In genomic region chr17:18411377-18411864, GRCh38 we compare ENCODE assay signal across 8 cellular contexts. TPM values are rescaled to one million over a fixed set of nuclear protein-coding genes. Genes with fewer than 3 reads are reported as not detected.
DNase-seq lines count a peak whose midpoint lies in the region; ATAC-seq and TF ChIP-seq lines count a peak whose summit lies in the region.
"Not testable (repeated sequence)": the region's sequence is repeated elsewhere in the genome, so short reads cannot be mapped to it uniquely, and the experiment has no call there.

No MANE protein-coding gene starts in this region.

- not testable (repeated sequence) for H3K27me3 Mint-ChIP-seq in CD14-positive monocyte (ENCODE audit: low read depth in 3 of 3); HFFc6 (ENCODE audit: insufficient read depth)

- H3K4me3 Mint-ChIP-seq in CD14-positive monocyte (peak overlapping the region; percentile 89 to 99), HFFc6 (peak overlapping the region; percentile 99)

- not testable (repeated sequence) for H3K27me3 ChIP-seq in hepatocyte

- not testable (repeated sequence) for H3K9me3 Mint-ChIP-seq in CD14-positive monocyte, HFFc6

- CTCF ChIA-PET in OCI-LY7 (lab: Charles Lee; ENCODE audit: unreplicated experiment) = not testable (repeated sequence)

- not testable (repeated sequence) for TF ChIP-seq CTCF in CD14-positive monocyte (IDR thresholded peaks at IDR 0.05); HFFc6 (IDR thresholded peaks at IDR 0.05); OCI-LY7 (conservative IDR thresholded peaks at IDR 0.05; ENCODE audit: low read length); choroid plexus epithelial cell (conservative IDR thresholded peaks at IDR 0.05; ENCODE audit: low read depth, low read length); hepatocyte (IDR thresholded peaks at IDR 0.05; ENCODE audit: poor library complexity); omental fat pad (IDR thresholded peaks at IDR 0.05)

- peak; percentile 77 for ATAC-seq in omental fat pad (ENCODE audit: low FRiP score)

- H2AFZ ChIP-seq in OCI-LY7 (ENCODE audit: low read length) (peak overlapping the region; percentile 64; the same call in 1 of the 2 replicates), hepatocyte (peak overlapping the region; percentile 92)

- POLR2A ChIA-PET in OCI-LY7 (lab: Charles Lee) = not testable (repeated sequence)

- intact Hi-C loops in CD14-positive monocyte (cut with micrococcal nuclease); OCI-LY7 (cut with micrococcal nuclease; ENCODE audit: unreplicated experiment): not testable (repeated sequence)

- H3K4me3 ChIP-seq in OCI-LY7 (ENCODE audit: low read depth, low read length, poor library complexity, severe bottlenecking) = peak overlapping the region; percentile 82
- peak overlapping the region; percentile 59 for H3K4me3 ChIP-seq in choroid plexus epithelial cell (ENCODE audit: low read depth, low read length)
- H3K4me3 ChIP-seq in hepatocyte = peak overlapping the region; percentile 85

- not testable (repeated sequence) for H3K36me3 ChIP-seq in OCI-LY7 (ENCODE audit: insufficient read depth, low read length); hepatocyte (replicated peaks; ENCODE audit: insufficient read depth, low read depth)

- H3K4me2 ChIP-seq in OCI-LY7 (ENCODE audit: low read length) (peak overlapping the region; percentile 64), hepatocyte (peak overlapping the region; percentile 67)

- H3K27ac ChIP-seq in OCI-LY7 (ENCODE audit: low read depth, low read length, poor library complexity, severe bottlenecking) (peak overlapping the region; percentile 79), hepatocyte (peak overlapping the region; percentile 93)

- H3K9me2 ChIP-seq in OCI-LY7 (ENCODE audit: insufficient read depth, low read length); hepatocyte (replicated peaks; ENCODE audit: insufficient read depth): not testable (repeated sequence)

- not testable (repeated sequence) for H3K79me2 ChIP-seq in OCI-LY7 (ENCODE audit: insufficient read depth, low read depth, low read length); hepatocyte

- peak overlapping the region in 5 of 7 donors; percentile 51 to 90 (median 81) for H3K27ac Mint-ChIP-seq in CD14-positive monocyte
- peak overlapping the region; percentile 95 for H3K27ac Mint-ChIP-seq in HFFc6

- not testable (repeated sequence) for H4K20me1 ChIP-seq in OCI-LY7 (ENCODE audit: insufficient read depth, low read length); hepatocyte (ENCODE audit: insufficient read depth, poor library complexity, severe bottlenecking)

- not testable (repeated sequence) for H3K36me3 Mint-ChIP-seq in CD14-positive monocyte; HFFc6 (ENCODE audit: low read depth)

- not testable (repeated sequence) for DNase-seq in CD14-positive monocyte (ENCODE audit: low spot score); omental fat pad (ENCODE audit: low spot score)
- DNase-seq in HFFc6 (peak; percentile 32), OCI-LY7 (ENCODE audit: low spot score) (peak; percentile 31), activated T-cell treated with anti-CD3 and anti-CD28 coated beads for 1 hour (ENCODE audit: low read depth) (peak; percentile 2), choroid plexus epithelial cell (ENCODE audit: low read depth) (peak; percentile 48), hepatocyte (ENCODE audit: low spot score) (peak; percentile 8)
- peak; percentile 52 for DNase-seq in stimulated activated CD8-positive, alpha-beta memory T cell treated with anti-CD3 and anti-CD28 coated beads, Interleukin-4, amount 100 ng/mL, for 48 hours

- peaks cover 20% of the 10 kb centered on the region for H3K4me1 Mint-ChIP-seq in CD14-positive monocyte
- H3K4me1 Mint-ChIP-seq in HFFc6 (ENCODE audit: low read depth) = peaks cover 24% of the 10 kb centered on the region

- TSS peak; percentile 65 for BruUV-seq in OCI-LY7 (replicated peaks; lab: Mats Ljungman, UMichigan)

- H3K9me3 ChIP-seq in OCI-LY7 (ENCODE audit: low read length); hepatocyte (ENCODE audit: low read depth): not testable (repeated sequence)

- whole genome bisulfite sequencing in hepatocyte (ENCODE audit: low lambda C conversion rate, missing lambda C conversion rate) = no CpG with 5 or more reads among the region's 25 CpGs

- H3K4me1 ChIP-seq in OCI-LY7 (ENCODE audit: insufficient read depth, low read length, poor library complexity, severe bottlenecking) = peaks cover 16% of the 10 kb centered on the region
- not testable (repeated sequence) for H3K4me1 ChIP-seq in hepatocyte (ENCODE audit: insufficient read depth)

RNA-seq across cellular contexts. Expression of gene EVPLL, which starts 33.8 kb away (rescaled TPM):
- not detected for polyA plus RNA-seq in CD14-positive monocyte
- total RNA-seq in HFFc6 (2021; fragmentation: NEBNext Ultra II Directional; extraction: Animal tissue kit (Norgen Biotek cat#: 25700)) = not detected
- total RNA-seq in OCI-LY7 (2014; rRNA removed; shearing (Covaris generic)) = not detected in 2 replicates
- 1.2 TPM in 1 of 2 replicates, not detected in the other for total RNA-seq in OCI-LY7 (2022)
- not detected in 2 replicates for total RNA-seq in hepatocyte
- 0.55 TPM in 1 of 2 replicates, not detected in the other for polyA plus RNA-seq in hepatocyte
- total RNA-seq in omental fat pad = under 1 TPM in 2 of 4 donors, not detected in 2; 0.36 to 0.37 TPM

RNA-seq across cellular contexts. Expression of gene SHMT1, which starts 48.1 kb away (rescaled TPM):
- polyA plus RNA-seq in CD14-positive monocyte = 10 to 100 TPM; 16.6 to 17.9 TPM
- 10 to 100 TPM in 5 of 6 experiments, 1 to 10 TPM in 1; 7.9 to 18.5 (median 16.2) TPM for total RNA-seq in HFFc6 (2021; fragmentation: NEBNext Ultra II Directional; extraction: Animal tissue kit (Norgen Biotek cat#: 25700))
- 62.7 and 66.5 TPM in 2 replicates for total RNA-seq in OCI-LY7 (2014; rRNA removed; shearing (Covaris generic))
- 92.1 and 101 TPM in 2 replicates for total RNA-seq in OCI-LY7 (2022)
- 36.2 and 39.1 TPM in 2 replicates for total RNA-seq in hepatocyte
- polyA plus RNA-seq in hepatocyte = 22.2 and 30.4 TPM in 2 replicates
- 100 to 1,000 TPM in 2 of 4 donors, 10 to 100 TPM in 2; 59.3 to 108 (median 102) TPM for total RNA-seq in omental fat pad
